Comparison of ENCODE assay signal across 12 cellular contexts in the genomic region with DNA sequence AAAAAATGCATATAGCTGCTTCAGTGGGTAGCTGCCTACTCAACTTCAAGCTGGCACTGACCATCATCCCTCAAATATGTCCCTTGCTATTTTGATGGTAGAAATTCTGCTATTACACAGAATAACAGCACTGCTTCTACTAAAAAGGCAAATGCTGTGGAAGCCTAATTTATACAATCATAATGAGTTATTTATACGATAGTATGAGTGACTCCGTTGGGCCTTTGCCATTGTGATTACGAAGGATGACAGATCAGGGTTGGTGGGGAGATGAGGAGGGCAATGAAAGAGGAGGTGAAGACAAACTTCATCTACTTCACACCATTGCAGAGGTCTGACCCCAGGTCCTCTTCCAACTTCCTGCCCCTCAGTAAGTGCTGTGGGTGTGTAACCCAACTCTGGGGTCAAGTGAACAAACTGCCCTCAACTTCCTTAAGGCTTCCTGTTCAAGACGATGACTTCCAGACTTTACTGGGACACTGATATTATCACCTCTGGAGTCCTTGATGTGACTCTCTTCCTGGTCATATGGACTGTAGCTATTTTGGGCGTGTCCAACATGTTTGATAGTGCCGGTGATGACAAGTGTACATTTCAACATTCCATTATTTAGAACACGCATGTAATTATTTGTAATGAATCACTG.
DNase-seq lines count a peak whose midpoint lies in the region; ATAC-seq and TF ChIP-seq lines count a peak whose summit lies in the region.
"Had no signal": no experiment of that assay in that cellular context is flagged by ENCODE, and none has a peak within 500 bp of the region (broad histone marks: within the 10 kb centered on the region; RNA-seq: fewer than 3 reads in every experiment).

No MANE protein-coding gene starts in this region.

- peak overlapping the region; percentile 71; the same call in 1 of the 2 replicates for H3K14ac ChIP-seq in IMR-90 (replicated peaks; ENCODE audit: low read depth, low read length)

- H4K20me1 ChIP-seq in IMR-90 (ENCODE audit: insufficient read depth, low read length) (no peaks in the 10 kb centered on the region), PC-9 (ENCODE audit: insufficient read depth) (no peaks in the 10 kb centered on the region)

- peaks cover 16% of the 10 kb centered on the region for H3K9me1 ChIP-seq in IMR-90 (ENCODE audit: insufficient read depth, low read length)

- peak overlapping the region; percentile 23; the same call in 1 of the 2 replicates for H2BK120ac ChIP-seq in IMR-90 (ENCODE audit: low read depth, low read length)

- peak overlapping the region; percentile 41; the same call in 1 of the 2 replicates for H2AK5ac ChIP-seq in IMR-90 (ENCODE audit: low read depth, low read length)

- intact Hi-C loops in IMR-90 (cut with micrococcal nuclease) (loop anchor here (1.0 to 5.0 kb wide), 7 partner anchors 143 to 1359 kb away; partner anchors contain the start of genes TMEM167A and XRCC4), PC-9 (cut with micrococcal nuclease; ENCODE audit: unreplicated experiment) (loop anchor here (1.0 to 5.0 kb wide), 5 partner anchors 69 to 1360 kb away; no protein-coding TSS in a partner anchor)

- no peak for TF ChIP-seq RAD21 in IMR-90 (IDR thresholded peaks at IDR 0.05; ENCODE audit: low read length)

- WGBS in IMR-90 (ENCODE audit: extremely low coverage in 2 of 2, insufficient read length in 1 of 2), 2 experiments, result no CpG with 5 or more reads among the region's 7 CpGs

- no peaks in the 10 kb centered on the region for H3K79me2 ChIP-seq in PC-9 (ENCODE audit: low read depth)

- peak; percentile 9 for ATAC-seq in IMR-90 (ENCODE audit: low read depth)
- peak in 1 of 2 donors; percentile 18 for ATAC-seq in natural killer cell treated with Interleukin-12 subunit alpha and Interleukin-12 subunit beta and Interleukin-15 and Interleukin-18, amount 100 ng/mL, for 72 hours
- no peak for ATAC-seq in GM21526 (IDR thresholded peaks at IDR 0.05; ENCODE audit: low FRiP score, unreplicated experiment)

- no peaks in the 10 kb centered on the region for H3K79me1 ChIP-seq in IMR-90 (ENCODE audit: low read depth in 1 of 2, low read length in 2 of 2)

- BruUV-seq in IMR-90 (replicated peaks; lab: Mats Ljungman, UMichigan) (no TSS peak), PC-9 (replicated peaks; lab: Mats Ljungman, UMichigan) (no TSS peak)

- POLR2A ChIA-PET in IMR-90 (lab: Charles Lee; ENCODE audit: unreplicated experiment) (no interaction called here), PC-9 (lab: Charles Lee; ENCODE audit: unreplicated experiment) (interaction anchor here (0.6 kb wide), 2 partner anchors 178 to 1210 kb away, joined by 4 to 5 read pairs; no protein-coding TSS in a partner anchor)

- 0 out of 2 replicates have a peak overlapping the region, but pooled peaks have one; percentile 81 for H3K23ac ChIP-seq in IMR-90 (ENCODE audit: low read depth, low read length)

- no peak overlapping the region for H3K4me2 ChIP-seq in IMR-90 (ENCODE audit: low read depth, low read length)
- H3K4me2 ChIP-seq in PC-9, result no peak overlapping the region

- H3K9ac ChIP-seq in IMR-90 (ENCODE audit: low read depth, low read length), result no peak overlapping the region

- peak overlapping the region; percentile 40 for H2BK5ac ChIP-seq in IMR-90 (ENCODE audit: low read depth, low read length, poor library complexity, severe bottlenecking)

- H3K4me1 ChIP-seq in IMR-90 (ENCODE audit: control insufficient read depth, insufficient read depth, low read length) (peaks cover 21% of the 10 kb centered on the region), PC-9 (replicated peaks; ENCODE audit: insufficient read depth) (no peaks in the 10 kb centered on the region; the same call in 1 of the 2 replicates)

- H3K9me3 ChIP-seq in IMR-90 (ENCODE audit: control insufficient read depth, insufficient read depth, low read length), result no peaks in the 10 kb centered on the region
- no peaks in the 10 kb centered on the region for H3K9me3 ChIP-seq in PC-9 (ENCODE audit: insufficient read depth, low read depth)

- peak overlapping the region; percentile 61 for H3K4me3 Mint-ChIP-seq in natural killer cell treated with Interleukin-12 subunit alpha and Interleukin-12 subunit beta and Interleukin-15 and Interleukin-18, amount 100 ng/mL, for 72 hours
- H3K4me3 Mint-ChIP-seq: endodermal cell, naive B cell, T-cell had no signal

- CTCF ChIA-PET in IMR-90 (lab: Yijun Ruan, JAX), result interaction anchor here (0.6 to 1.0 kb wide), 6 partner anchors 12 to 1216 kb away, joined by 3 to 5 read pairs (median 3); no protein-coding TSS in a partner anchor
- CTCF ChIA-PET in PC-9 (lab: Charles Lee), result interaction anchor here (0.6 kb wide), 1 partner anchor 39 kb away, joined by 3 read pairs; no protein-coding TSS in a partner anchor

- H2AFZ ChIP-seq in IMR-90 (replicated peaks; ENCODE audit: low read length, poor library complexity) (peak overlapping the region; percentile 78), PC-9 (no peak overlapping the region)

- H3K36me3 Mint-ChIP-seq in natural killer cell treated with Interleukin-12 subunit alpha and Interleukin-12 subunit beta and Interleukin-15 and Interleukin-18, amount 100 ng/mL, for 72 hours, result no peaks in the 10 kb centered on the region
- H3K36me3 Mint-ChIP-seq: naive B cell, T-cell had no signal

- H2BK20ac ChIP-seq in IMR-90 (ENCODE audit: low read depth, low read length), result peak overlapping the region; percentile 67

- H2BK15ac ChIP-seq in IMR-90 (ENCODE audit: low read depth, low read length), result peak overlapping the region; percentile 59; the same call in 2 of the 3 replicates

- no peak for TF ChIP-seq POLR2A in IMR-90 (IDR thresholded peaks at IDR 0.05; ENCODE audit: low read depth, low read length)

- dilution Hi-C loops in IMR-90 (cut with HindIII; ENCODE audit: low sequenced_read_pairs, unreplicated experiment), result no loop called here

- peak overlapping the region; percentile 49 for H4K5ac ChIP-seq in IMR-90 (ENCODE audit: low read depth, low read length)

- DNase-seq in GDM1 (lab: John Stamatoyannopoulos, UW) (peak; percentile 8), IMR-90 (peak; percentile 50), cardiac fibroblast (ENCODE audit: low read depth in 2 of 2) (peak; percentile 33 to 70), PC-9 (no peak), islet precursor cell (no peak), Kasumi-1 (lab: John Stamatoyannopoulos, UW) (no peak)
- DNase-seq in natural killer cell treated with Interleukin-12 subunit alpha and Interleukin-12 subunit beta and Interleukin-15 and Interleukin-18, amount 100 ng/mL, for 72 hours (ENCODE audit: low spot score), result no peak
- DNase-seq: endodermal cell; stimulated activated CD4-positive, alpha-beta T cell treated with anti-CD3 and anti-CD28 coated beads, Interleukin-15, amount 100 ng/mL, for 24 hours had no signal

- H3K9me2 ChIP-seq in PC-9 (ENCODE audit: insufficient read depth), result no peaks in the 10 kb centered on the region

- peaks cover 7% of the 10 kb centered on the region for H3F3A ChIP-seq in PC-9 (ENCODE audit: insufficient read depth, low read depth)

- H3K27ac Mint-ChIP-seq in natural killer cell treated with Interleukin-12 subunit alpha and Interleukin-12 subunit beta and Interleukin-15 and Interleukin-18, amount 100 ng/mL, for 72 hours, result peak overlapping the region; percentile 88 to 89
- H3K27ac Mint-ChIP-seq: endodermal cell, naive B cell, T-cell had no signal

- no peaks in the 10 kb centered on the region for H3K27me3 Mint-ChIP-seq in natural killer cell treated with Interleukin-12 subunit alpha and Interleukin-12 subunit beta and Interleukin-15 and Interleukin-18, amount 100 ng/mL, for 72 hours
- H3K27me3 Mint-ChIP-seq: T-cell had no signal

- peak overlapping the region in 1 of 2 experiments; percentile 45; a peak in 1 of 4 replicates for H4K8ac ChIP-seq in IMR-90 (ENCODE audit: low read depth in 2 of 2, low read length in 2 of 2)

- H3K36me3 ChIP-seq in IMR-90 (ENCODE audit: control insufficient read depth, insufficient read depth, low read length) (no peaks in the 10 kb centered on the region), PC-9 (ENCODE audit: low read depth) (no peaks in the 10 kb centered on the region)

- in situ Hi-C loops in IMR-90 (cut with MboI; ENCODE audit: low sequenced_read_pairs), result loop anchor here (5.0 to 25.0 kb wide), 5 partner anchors 143 to 1210 kb away; partner anchors contain the start of gene VCAN

- H3K27me3 ChIP-seq in IMR-90 (ENCODE audit: control insufficient read depth, insufficient read depth, low read length) (no peaks in the 10 kb centered on the region), PC-9 (ENCODE audit: insufficient read depth, low read depth) (no peaks in the 10 kb centered on the region)

- H3K18ac ChIP-seq in IMR-90 (ENCODE audit: low read depth, low read length), result peak overlapping the region; percentile 11; the same call in 1 of the 2 replicates

- H2AK9ac ChIP-seq in IMR-90 (replicated peaks; ENCODE audit: low read depth, low read length, poor library complexity), result peak overlapping the region; percentile 74

- peaks cover 37 to 42% of the 10 kb centered on the region in 2 donors for H3K4me1 Mint-ChIP-seq in natural killer cell treated with Interleukin-12 subunit alpha and Interleukin-12 subunit beta and Interleukin-15 and Interleukin-18, amount 100 ng/mL, for 72 hours (ENCODE audit: low read depth in 2 of 2)

- H3K27ac ChIP-seq in IMR-90 (ENCODE audit: insufficient read depth, low read length) (no peak overlapping the region; the same call in 1 of the 2 replicates), PC-9 (no peak overlapping the region)

- H4K91ac ChIP-seq in IMR-90 (ENCODE audit: insufficient read depth, low read depth, low read length), result peak overlapping the region; percentile 38

- H3K4me3 ChIP-seq in IMR-90 (ENCODE audit: insufficient read depth, low read depth, low read length), result no peak overlapping the region
- no peak overlapping the region for H3K4me3 ChIP-seq in cardiac fibroblast (replicated peaks in 1 of 2; ENCODE audit: low read depth in 2 of 2, low read length in 2 of 2)
- no peak overlapping the region for H3K4me3 ChIP-seq in PC-9

- TF ChIP-seq CTCF in IMR-90 (conservative IDR thresholded peaks at IDR 0.05; ENCODE audit: low read depth, low read length) (no peak), cardiac fibroblast (IDR thresholded peaks at IDR 0.05; ENCODE audit: low read depth, low read length) (no peak), PC-9 (conservative IDR thresholded peaks at IDR 0.05) (no peak)

- peak overlapping the region; percentile 20; the same call in 1 of the 2 replicates for H3K4ac ChIP-seq in IMR-90 (ENCODE audit: low read depth, low read length)

- H3K56ac ChIP-seq in IMR-90 (ENCODE audit: extremely low read depth, insufficient read depth, low read length), result no peak overlapping the region

- H3K9me3 Mint-ChIP-seq in natural killer cell treated with Interleukin-12 subunit alpha and Interleukin-12 subunit beta and Interleukin-15 and Interleukin-18, amount 100 ng/mL, for 72 hours, result no peaks in the 10 kb centered on the region
- H3K9me3 Mint-ChIP-seq: endodermal cell, naive B cell, T-cell had no signal

TF ChIP-seq in IMR-90, 13 proteins besides CTCF, POLR2A, EP300 and RAD21 (continues in another document):
- TF ChIP-seq NFE2L2 (IDR thresholded peaks at IDR 0.05; ENCODE audit: low read depth, low read length) (no peak), FOS (IDR thresholded peaks at IDR 0.05; ENCODE audit: low read depth, low read length) (no peak), RFX5 (IDR thresholded peaks at IDR 0.05; ENCODE audit: low read depth, low read length) (no peak), BHLHE40 (IDR thresholded peaks at IDR 0.05; ENCODE audit: low read depth, low read length) (no peak)

Comparison
In these comparisons a context has a peak if more than half of its experiments do, and no peak if none do; other contexts are left out.
1. DNase-seq: peak in GDM1 (single experiment), IMR-90 (single experiment) and cardiac fibroblast (2 of 2); none in natural killer cell treated with Interleukin-12 subunit alpha and Interleukin-12 subunit beta and Interleukin-15 and Interleukin-18, amount 100 ng/mL, for 72 hours (single experiment), PC-9 (0 of 2), islet precursor cell (single experiment) and Kasumi-1 (0 of 2).